In the genomic region with DNA sequence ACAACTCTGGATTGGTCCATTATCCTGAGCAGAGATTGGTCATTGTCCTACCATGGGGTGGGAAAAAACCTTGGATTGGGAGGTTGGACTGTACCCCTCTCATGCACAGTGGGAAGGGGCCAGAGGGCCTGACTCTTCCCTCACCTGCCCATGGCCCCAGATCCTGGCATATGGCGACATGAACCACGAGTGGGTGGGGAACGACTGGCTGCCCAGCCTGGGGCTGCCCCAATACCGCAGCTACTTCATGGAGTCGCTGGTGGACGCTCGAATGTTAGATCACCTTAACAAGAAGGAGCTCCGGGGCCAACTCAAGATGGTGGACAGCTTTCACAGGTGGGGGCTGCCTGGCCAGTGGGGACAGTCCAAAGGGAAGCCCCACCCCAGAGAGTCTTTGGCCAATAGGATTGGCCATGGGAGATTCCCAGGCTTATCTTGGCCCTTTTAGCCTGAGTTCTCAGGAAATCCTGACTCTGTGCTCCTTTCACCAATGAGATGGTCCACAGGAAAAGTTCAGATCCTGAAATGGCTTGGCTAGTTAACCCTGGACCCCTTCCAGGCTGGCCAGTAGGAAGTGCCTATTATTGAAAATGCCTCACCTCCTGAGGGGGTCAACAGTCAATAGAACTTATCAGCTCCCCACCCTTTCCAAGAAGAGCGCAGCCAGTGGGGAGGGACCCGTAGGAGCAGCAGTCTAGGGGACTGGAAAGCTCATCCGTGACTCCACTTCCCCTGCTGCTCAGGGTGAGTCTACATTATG, we compare ENCODE assay signal across 10 cellular contexts. TPM values are rescaled to one million over a fixed set of nuclear protein-coding genes. Genes with fewer than 3 reads are reported as not detected.
DNase-seq lines count a peak whose midpoint lies in the region; ATAC-seq, FAIRE-seq and TF ChIP-seq lines count a peak whose summit lies in the region.
"Had no signal": no experiment of that assay in that cellular context is flagged by ENCODE, and none has a peak within 500 bp of the region (broad histone marks: within the 10 kb centered on the region; RNA-seq: fewer than 3 reads in every experiment).

No MANE protein-coding gene starts in this region.

- no peak overlapping the region for H3K27ac ChIP-seq in HepG2 (ENCODE audit: extremely low read length, insufficient read depth, low read length)
- peak overlapping the region; percentile 55 for H3K27ac ChIP-seq in subcutaneous abdominal adipose tissue (ENCODE audit: low read depth, low read length)

- no peak for DNase-seq in activated CD4-positive, alpha-beta memory T cell treated with anti-CD3 and anti-CD28 coated beads, Interleukin-2, amount 10 ng/mL, durations not matched to agents 7 days and 5 days
- DNase-seq in activated CD4-positive, alpha-beta memory T cell treated with anti-CD3 and anti-CD28 coated beads for 36 hours = no peak
- DNase-seq in cerebellar cortex (ENCODE audit: low spot score) (peak; percentile 48), HepG2 (ENCODE audit: low spot score) (no peak), amniotic stem cell (lab: John Stamatoyannopoulos, UW) (no peak), GM13976 (ENCODE audit: low spot score) (no peak), SK-N-DZ (ENCODE audit: low spot score) (no peak)
- DNase-seq: effector memory CD4-positive, alpha-beta T cell had no signal

- H3K4me1 ChIP-seq in HepG2 (ENCODE audit: insufficient read depth, low read length) (peaks cover 54% of the 10 kb centered on the region), subcutaneous abdominal adipose tissue (ENCODE audit: control insufficient read depth in 5 of 5, insufficient read depth in 5 of 5, low read length in 5 of 5) (peaks cover 5 to 55% (median 50%) of the 10 kb centered on the region in 5 donors)

- CTCF ChIA-PET in activated CD4-positive, alpha-beta memory T cell treated with anti-CD3 and anti-CD28 coated beads, Interleukin-2, amount 10 ng/mL, durations not matched to agents 7 days and 5 days (lab: Charles Lee) = no interaction called here
- CTCF ChIA-PET in activated CD4-positive, alpha-beta memory T cell treated with anti-CD3 and anti-CD28 coated beads for 36 hours (lab: Charles Lee) = interaction anchor here (1.0 to 6.8 kb wide), 7 partner anchors 16 to 181 kb away, joined by 3 to 56 read pairs (median 4); a partner anchor contains a TSS
- CTCF ChIA-PET in HepG2 (lab: Yijun Ruan, JAX; ENCODE audit: low intra/inter-chr PET ratio, low total read pairs) = no interaction called here

- no peak for TF ChIP-seq EP300 in HepG2 (IDR thresholded peaks at IDR 0.05; ENCODE audit: low read depth in 2 of 2, low read length in 2 of 2)
- no peak for TF ChIP-seq EP300 in HepG2 (CRISPR knock-in tag; IDR thresholded peaks at IDR 0.05; ENCODE audit: borderline replicate concordance)

- no peaks in the 10 kb centered on the region; a peak in 2 of 5 replicates for H3K27me3 ChIP-seq in HepG2 (ENCODE audit: control insufficient read depth in 1 of 2, insufficient read depth in 2 of 2, low read length in 2 of 2)
- peaks cover 0 to 9% (median 0%) of the 10 kb centered on the region in 5 donors for H3K27me3 ChIP-seq in subcutaneous abdominal adipose tissue (ENCODE audit: control insufficient read depth in 5 of 5, insufficient read depth in 4 of 5, low read length in 5 of 5)

- no peaks in the 10 kb centered on the region for H3K9me3 Mint-ChIP-seq in activated CD4-positive, alpha-beta memory T cell treated with anti-CD3 and anti-CD28 coated beads, Interleukin-2, amount 10 ng/mL, durations not matched to agents 7 days and 5 days
- no peaks in the 10 kb centered on the region for H3K9me3 Mint-ChIP-seq in activated CD4-positive, alpha-beta memory T cell treated with anti-CD3 and anti-CD28 coated beads for 36 hours

- H3K4me2 ChIP-seq in HepG2 (ENCODE audit: low read depth, low read length) = peak overlapping the region; percentile 94

- BruUV-seq in HepG2 (replicated peaks; lab: Mats Ljungman, UMichigan) = no TSS peak

- in situ Hi-C loops in HepG2 (cut with HindIII; ENCODE audit: extremely low pct_ligation_motif_present, low pct_unique_long_range_greater_than_20kb) (no loop called here), GM13976 (cut with MboI; ENCODE audit: low sequenced_read_pairs, unreplicated experiment) (no loop called here)

- no peak overlapping the region for H3K9ac ChIP-seq in HepG2 (ENCODE audit: insufficient read depth, low read depth, low read length)
- peak overlapping the region in 3 of 5 donors; percentile 42 to 66 (median 56) for H3K9ac ChIP-seq in subcutaneous abdominal adipose tissue (ENCODE audit: low read length in 5 of 5)

- H3K4me3 Mint-ChIP-seq in activated CD4-positive, alpha-beta memory T cell treated with anti-CD3 and anti-CD28 coated beads, Interleukin-2, amount 10 ng/mL, durations not matched to agents 7 days and 5 days = peak overlapping the region; percentile 51
- H3K4me3 Mint-ChIP-seq in activated CD4-positive, alpha-beta memory T cell treated with anti-CD3 and anti-CD28 coated beads for 36 hours = no peak overlapping the region

- peak overlapping the region in 1 of 3 experiments; percentile 86; a peak in 1 of 6 replicates for H3K4me3 ChIP-seq in HepG2 (replicated peaks in 1 of 3; ENCODE audit: insufficient read depth in 1 of 3, low read depth in 2 of 3, low read length in 3 of 3)
- peak overlapping the region in 4 of 5 donors; percentile 44 to 80 (median 76) for H3K4me3 ChIP-seq in subcutaneous abdominal adipose tissue (ENCODE audit: low read depth in 1 of 5, low read length in 5 of 5)

- no peak for TF ChIP-seq RAD21 in HepG2 (CRISPR knock-in tag; IDR thresholded peaks at IDR 0.05)

- POLR2A ChIA-PET in activated CD4-positive, alpha-beta memory T cell treated with anti-CD3 and anti-CD28 coated beads, Interleukin-2, amount 10 ng/mL, durations not matched to agents 7 days and 5 days (lab: Charles Lee) = interaction anchor here (0.6 kb wide), 1 partner anchor 18 kb away, joined by 3 read pairs; no protein-coding TSS in a partner anchor
- POLR2A ChIA-PET in activated CD4-positive, alpha-beta memory T cell treated with anti-CD3 and anti-CD28 coated beads for 36 hours (lab: Charles Lee) = interaction anchor here (0.6 kb wide), 1 partner anchor 352 kb away, joined by 3 read pairs; no protein-coding TSS in a partner anchor
- POLR2A ChIA-PET in HepG2 (lab: Yijun Ruan, JAX) = interaction anchor here (1.3 to 3.2 kb wide), 5 partner anchors 20 to 341 kb away, joined by 3 to 21 read pairs (median 10); a partner anchor contains a TSS

- H2AFZ ChIP-seq in HepG2 (ENCODE audit: low read length) = no peak overlapping the region

- intact Hi-C loops in activated CD4-positive, alpha-beta memory T cell treated with anti-CD3 and anti-CD28 coated beads for 36 hours (cut with micrococcal nuclease) = loop anchor here (2.0 kb wide), 2 partner anchors 29 to 73 kb away; a partner anchor contains a TSS
- intact Hi-C loops in HepG2 (cut with micrococcal nuclease; ENCODE audit: unreplicated experiment) = loop anchor here (5.0 kb wide), 1 partner anchor 51 kb away; no protein-coding TSS in a partner anchor

- H3K4me1 Mint-ChIP-seq in activated CD4-positive, alpha-beta memory T cell treated with anti-CD3 and anti-CD28 coated beads, Interleukin-2, amount 10 ng/mL, durations not matched to agents 7 days and 5 days = peaks cover 42% of the 10 kb centered on the region
- H3K4me1 Mint-ChIP-seq in activated CD4-positive, alpha-beta memory T cell treated with anti-CD3 and anti-CD28 coated beads for 36 hours (ENCODE audit: low read depth) = peaks cover 29% of the 10 kb centered on the region

- no peak for TF ChIP-seq POLR2A in HepG2 (IDR thresholded peaks at IDR 0.05; ENCODE audit: insufficient read depth in 1 of 2, low read depth in 2 of 2, low read length in 2 of 2)

- no peak for ATAC-seq in HepG2

- no peaks in the 10 kb centered on the region for H4K20me1 ChIP-seq in HepG2 (ENCODE audit: insufficient read depth, low read length)

- no peaks in the 10 kb centered on the region for H3K36me3 Mint-ChIP-seq in activated CD4-positive, alpha-beta memory T cell treated with anti-CD3 and anti-CD28 coated beads, Interleukin-2, amount 10 ng/mL, durations not matched to agents 7 days and 5 days (ENCODE audit: low read depth)
- H3K36me3 Mint-ChIP-seq in activated CD4-positive, alpha-beta memory T cell treated with anti-CD3 and anti-CD28 coated beads for 36 hours = no peaks in the 10 kb centered on the region

- no peak for FAIRE-seq in HepG2 (lab: Jason Lieb, UNC)

- no peak overlapping the region for H3K27ac Mint-ChIP-seq in activated CD4-positive, alpha-beta memory T cell treated with anti-CD3 and anti-CD28 coated beads, Interleukin-2, amount 10 ng/mL, durations not matched to agents 7 days and 5 days
- no peak overlapping the region for H3K27ac Mint-ChIP-seq in activated CD4-positive, alpha-beta memory T cell treated with anti-CD3 and anti-CD28 coated beads for 36 hours

- no peaks in the 10 kb centered on the region for H3K36me3 ChIP-seq in HepG2 (replicated peaks in 1 of 2; ENCODE audit: control insufficient read depth in 1 of 2, insufficient read depth in 2 of 2, low read length in 2 of 2)
- H3K36me3 ChIP-seq in subcutaneous abdominal adipose tissue (ENCODE audit: control insufficient read depth in 5 of 5, insufficient read depth in 5 of 5, low read length in 5 of 5) = no peaks in the 10 kb centered on the region

- H3K9me3 ChIP-seq in HepG2 (ENCODE audit: low read length) = no peaks in the 10 kb centered on the region
- H3K9me3 ChIP-seq in subcutaneous abdominal adipose tissue (ENCODE audit: control insufficient read depth in 5 of 5, low read length in 5 of 5) = no peaks in the 10 kb centered on the region

- peaks cover 49% of the 10 kb centered on the region for H3K27me3 Mint-ChIP-seq in activated CD4-positive, alpha-beta memory T cell treated with anti-CD3 and anti-CD28 coated beads, Interleukin-2, amount 10 ng/mL, durations not matched to agents 7 days and 5 days
- peaks cover 57% of the 10 kb centered on the region for H3K27me3 Mint-ChIP-seq in activated CD4-positive, alpha-beta memory T cell treated with anti-CD3 and anti-CD28 coated beads for 36 hours

- no peaks in the 10 kb centered on the region for H3K79me2 ChIP-seq in HepG2 (ENCODE audit: insufficient read depth, low read length)

- TF ChIP-seq CTCF in HepG2 (CRISPR knock-in tag; IDR thresholded peaks at IDR 0.05) (no peak), GM13976 (IDR thresholded peaks at IDR 0.05; ENCODE audit: borderline replicate concordance, control extremely low read depth, extremely low read depth, insufficient read depth, missing control alignments) (no peak)

- 89% methylated on average over 6 of the region's 11 CpGs for WGBS in HepG2 (ENCODE audit: low lambda C conversion rate)

RNA-seq across cellular contexts. Expression of a gene that starts 7.1 kb away (rescaled TPM):
- total RNA-seq in activated CD4-positive, alpha-beta memory T cell treated with anti-CD3 and anti-CD28 coated beads, Interleukin-2, amount 10 ng/mL, durations not matched to agents 7 days and 5 days = not detected
- total RNA-seq in activated CD4-positive, alpha-beta memory T cell treated with anti-CD3 and anti-CD28 coated beads for 36 hours = not detected
- 1.5 and 3.6 TPM in 2 replicates for total RNA-seq in HepG2 (2016; rRNA removed; fragmentation: Illumina TruSeq; extraction: Trizol)
- 0.18 and 0.20 TPM in 2 replicates for total RNA-seq in HepG2 (2016; cell fraction: cytosol; rRNA removed; fragmentation: Illumina TruSeq; extraction: Trizol; ENCODE audit: low read depth)
- 1.0 and 4.4 TPM in 2 replicates for total RNA-seq in HepG2 (2016; cell fraction: insoluble cytoplasmic fraction; rRNA removed; fragmentation: Illumina TruSeq; extraction: Trizol)
- 0.24 and 0.46 TPM in 2 replicates for total RNA-seq in HepG2 (2016; cell fraction: membrane; rRNA removed; fragmentation: Illumina TruSeq; extraction: Trizol)
- total RNA-seq in HepG2 (2016; cell fraction: nucleus; rRNA removed; fragmentation: Illumina TruSeq; extraction: Trizol) = 2.5 and 3.4 TPM in 2 replicates
- 15.4 and 26.4 TPM in 2 replicates for polyA plus RNA-seq in HepG2 (2011; rRNA removed)
- polyA plus RNA-seq in HepG2 (2011; cell fraction: cytosol; rRNA removed) = 13.5 and 21.9 TPM in 2 replicates
- polyA plus RNA-seq in HepG2 (2011; cell fraction: nucleus; rRNA removed) = 13.0 and 19.9 TPM in 2 replicates
- polyA plus RNA-seq in HepG2 (2012) = 17.7 and 25.6 TPM in 2 replicates
- 0.20 and 0.45 TPM in 2 replicates for polyA plus RNA-seq in HepG2 (2016; cell fraction: cytosol; fragmentation: Illumina TruSeq; extraction: Trizol; ENCODE audit: low read depth)
- polyA plus RNA-seq in HepG2 (2016; cell fraction: insoluble cytoplasmic fraction; fragmentation: Illumina TruSeq; extraction: Trizol; ENCODE audit: low read depth) = 1.3 and 2.6 TPM in 2 replicates
- 0.15 and 0.74 TPM in 2 replicates for polyA plus RNA-seq in HepG2 (2016; cell fraction: membrane; fragmentation: Illumina TruSeq; extraction: Trizol; ENCODE audit: low read depth)
- polyA plus RNA-seq in HepG2 (2016; cell fraction: nucleus; fragmentation: Illumina TruSeq; extraction: Trizol; ENCODE audit: insufficient read depth, low read depth) = 7.3 and 9.2 TPM in 2 replicates
- polyA minus RNA-seq in HepG2 (2011; rRNA and poly(A)+ RNA removed; ENCODE audit: low replicate concordance) = 0.28 and 5.1 TPM in 2 replicates
- polyA minus RNA-seq in HepG2 (2011; cell fraction: cytosol; rRNA and poly(A)+ RNA removed) = 3.9 and 8.6 TPM in 2 replicates
- 2.2 and 4.6 TPM in 2 replicates for polyA minus RNA-seq in HepG2 (2011; cell fraction: nucleus; rRNA and poly(A)+ RNA removed)
- 1.4 and 1.5 TPM in 2 replicates for polyA plus RNA-seq in SK-N-DZ (2014; cell fraction: cytosol; rRNA removed)
- polyA plus RNA-seq in SK-N-DZ (2014; cell fraction: nucleus; rRNA removed) = 0.85 and 1.2 TPM in 2 replicates
- total RNA-seq: mononuclear cell had no signal

RNA-seq across cellular contexts. Expression of a gene that starts 9.5 kb away (rescaled TPM):
- total RNA-seq in activated CD4-positive, alpha-beta memory T cell treated with anti-CD3 and anti-CD28 coated beads, Interleukin-2, amount 10 ng/mL, durations not matched to agents 7 days and 5 days = under 1 TPM in 1 of 2 experiments, not detected in 1; 0.58 TPM
- total RNA-seq in activated CD4-positive, alpha-beta memory T cell treated with anti-CD3 and anti-CD28 coated beads for 36 hours = 1 to 10 TPM; 1.1 to 1.2 TPM
- 1.7 and 1.9 TPM in 2 replicates for total RNA-seq in HepG2 (2016; rRNA removed; fragmentation: Illumina TruSeq; extraction: Trizol)
- total RNA-seq in HepG2 (2016; cell fraction: cytosol; rRNA removed; fragmentation: Illumina TruSeq; extraction: Trizol; ENCODE audit: low read depth) = 0.91 and 1.1 TPM in 2 replicates
- total RNA-seq in HepG2 (2016; cell fraction: insoluble cytoplasmic fraction; rRNA removed; fragmentation: Illumina TruSeq; extraction: Trizol) = 1.2 and 1.5 TPM in 2 replicates
- 1.2 and 1.6 TPM in 2 replicates for total RNA-seq in HepG2 (2016; cell fraction: membrane; rRNA removed; fragmentation: Illumina TruSeq; extraction: Trizol)
- total RNA-seq in HepG2 (2016; cell fraction: nucleus; rRNA removed; fragmentation: Illumina TruSeq; extraction: Trizol) = 3.3 and 3.9 TPM in 2 replicates
- 4.3 and 6.3 TPM in 2 replicates for polyA plus RNA-seq in HepG2 (2011; rRNA removed)
- polyA plus RNA-seq in HepG2 (2011; cell fraction: cytosol; rRNA removed) = 3.2 and 3.5 TPM in 2 replicates
- 27.5 and 33.2 TPM in 2 replicates for polyA plus RNA-seq in HepG2 (2011; cell fraction: nucleus; rRNA removed)
- polyA plus RNA-seq in HepG2 (2012) = 6.3 and 7.5 TPM in 2 replicates
- polyA plus RNA-seq in HepG2 (2016; cell fraction: cytosol; fragmentation: Illumina TruSeq; extraction: Trizol; ENCODE audit: low read depth) = 0.50 and 0.69 TPM in 2 replicates
- 0.73 and 1.3 TPM in 2 replicates for polyA plus RNA-seq in HepG2 (2016; cell fraction: insoluble cytoplasmic fraction; fragmentation: Illumina TruSeq; extraction: Trizol; ENCODE audit: low read depth)
- polyA plus RNA-seq in HepG2 (2016; cell fraction: membrane; fragmentation: Illumina TruSeq; extraction: Trizol; ENCODE audit: low read depth) = 1.1 TPM in 2 replicates
- 6.3 and 6.9 TPM in 2 replicates for polyA plus RNA-seq in HepG2 (2016; cell fraction: nucleus; fragmentation: Illumina TruSeq; extraction: Trizol; ENCODE audit: insufficient read depth, low read depth)
- 4.8 and 7.6 TPM in 2 replicates for polyA minus RNA-seq in HepG2 (2011; rRNA and poly(A)+ RNA removed; ENCODE audit: low replicate concordance)
- polyA minus RNA-seq in HepG2 (2011; cell fraction: cytosol; rRNA and poly(A)+ RNA removed) = 1.8 and 3.2 TPM in 2 replicates
- polyA minus RNA-seq in HepG2 (2011; cell fraction: nucleus; rRNA and poly(A)+ RNA removed) = 5.5 and 6.3 TPM in 2 replicates
- 0.16 and 0.82 TPM in 2 replicates for polyA plus RNA-seq in SK-N-DZ (2014; cell fraction: cytosol; rRNA removed)
- polyA plus RNA-seq in SK-N-DZ (2014; cell fraction: nucleus; rRNA removed) = 0.40 and 0.70 TPM in 2 replicates

RNA-seq across cellular contexts. Expression of a gene that starts 28.8 kb away (rescaled TPM):
- total RNA-seq in activated CD4-positive, alpha-beta memory T cell treated with anti-CD3 and anti-CD28 coated beads, Interleukin-2, amount 10 ng/mL, durations not matched to agents 7 days and 5 days = 1 to 10 TPM; 2.6 TPM
- 1 to 10 TPM; 3.5 to 5.0 TPM for total RNA-seq in activated CD4-positive, alpha-beta memory T cell treated with anti-CD3 and anti-CD28 coated beads for 36 hours
- 6.3 and 8.6 TPM in 2 replicates for total RNA-seq in HepG2 (2016; rRNA removed; fragmentation: Illumina TruSeq; extraction: Trizol)
- 1.9 and 2.7 TPM in 2 replicates for total RNA-seq in HepG2 (2016; cell fraction: cytosol; rRNA removed; fragmentation: Illumina TruSeq; extraction: Trizol; ENCODE audit: low read depth)
- 6.5 and 8.9 TPM in 2 replicates for total RNA-seq in HepG2 (2016; cell fraction: insoluble cytoplasmic fraction; rRNA removed; fragmentation: Illumina TruSeq; extraction: Trizol)
- total RNA-seq in HepG2 (2016; cell fraction: membrane; rRNA removed; fragmentation: Illumina TruSeq; extraction: Trizol) = 4.5 and 5.6 TPM in 2 replicates
- total RNA-seq in HepG2 (2016; cell fraction: nucleus; rRNA removed; fragmentation: Illumina TruSeq; extraction: Trizol) = 8.1 and 9.0 TPM in 2 replicates
- polyA plus RNA-seq in HepG2 (2011; rRNA removed) = 6.7 and 8.9 TPM in 2 replicates
- polyA plus RNA-seq in HepG2 (2011; cell fraction: cytosol; rRNA removed) = 6.0 and 7.5 TPM in 2 replicates
- polyA plus RNA-seq in HepG2 (2011; cell fraction: nucleus; rRNA removed) = 37.0 and 50.3 TPM in 2 replicates
- 9.4 and 9.5 TPM in 2 replicates for polyA plus RNA-seq in HepG2 (2012)
- polyA plus RNA-seq in HepG2 (2016; cell fraction: cytosol; fragmentation: Illumina TruSeq; extraction: Trizol; ENCODE audit: low read depth) = 1.9 and 2.8 TPM in 2 replicates
- 6.2 and 6.5 TPM in 2 replicates for polyA plus RNA-seq in HepG2 (2016; cell fraction: insoluble cytoplasmic fraction; fragmentation: Illumina TruSeq; extraction: Trizol; ENCODE audit: low read depth)
- polyA plus RNA-seq in HepG2 (2016; cell fraction: membrane; fragmentation: Illumina TruSeq; extraction: Trizol; ENCODE audit: low read depth) = 3.3 and 4.2 TPM in 2 replicates
- 21.5 and 24.1 TPM in 2 replicates for polyA plus RNA-seq in HepG2 (2016; cell fraction: nucleus; fragmentation: Illumina TruSeq; extraction: Trizol; ENCODE audit: insufficient read depth, low read depth)
- polyA minus RNA-seq in HepG2 (2011; rRNA and poly(A)+ RNA removed; ENCODE audit: low replicate concordance) = 8.5 and 15.8 TPM in 2 replicates
- 4.9 and 5.9 TPM in 2 replicates for polyA minus RNA-seq in HepG2 (2011; cell fraction: cytosol; rRNA and poly(A)+ RNA removed)
- 13.8 and 16.6 TPM in 2 replicates for polyA minus RNA-seq in HepG2 (2011; cell fraction: nucleus; rRNA and poly(A)+ RNA removed)
- 11.7 and 18.3 TPM in 2 replicates for polyA plus RNA-seq in SK-N-DZ (2014; cell fraction: cytosol; rRNA removed)
- polyA plus RNA-seq in SK-N-DZ (2014; cell fraction: nucleus; rRNA removed) = 33.4 and 41.8 TPM in 2 replicates

RNA-seq across cellular contexts. Expression of a gene that starts 29.2 kb away (rescaled TPM):
- total RNA-seq in activated CD4-positive, alpha-beta memory T cell treated with anti-CD3 and anti-CD28 coated beads, Interleukin-2, amount 10 ng/mL, durations not matched to agents 7 days and 5 days = 1 to 10 TPM; 1.0 TPM
- total RNA-seq in activated CD4-positive, alpha-beta memory T cell treated with anti-CD3 and anti-CD28 coated beads for 36 hours = 1 to 10 TPM; 1.4 TPM
- 0.80 and 1.4 TPM in 2 replicates for total RNA-seq in HepG2 (2016; rRNA removed; fragmentation: Illumina TruSeq; extraction: Trizol)
- 1.6 and 3.1 TPM in 2 replicates for total RNA-seq in HepG2 (2016; cell fraction: cytosol; rRNA removed; fragmentation: Illumina TruSeq; extraction: Trizol; ENCODE audit: low read depth)
- total RNA-seq in HepG2 (2016; cell fraction: insoluble cytoplasmic fraction; rRNA removed; fragmentation: Illumina TruSeq; extraction: Trizol) = 1.6 and 1.9 TPM in 2 replicates
- 2.1 and 2.4 TPM in 2 replicates for total RNA-seq in HepG2 (2016; cell fraction: membrane; rRNA removed; fragmentation: Illumina TruSeq; extraction: Trizol)
- 0.59 and 0.94 TPM in 2 replicates for total RNA-seq in HepG2 (2016; cell fraction: nucleus; rRNA removed; fragmentation: Illumina TruSeq; extraction: Trizol)
- 1.5 and 3.0 TPM in 2 replicates for polyA plus RNA-seq in HepG2 (2011; rRNA removed)
- 2.6 TPM in 2 replicates for polyA plus RNA-seq in HepG2 (2011; cell fraction: cytosol; rRNA removed)
- 3.8 and 4.8 TPM in 2 replicates for polyA plus RNA-seq in HepG2 (2011; cell fraction: nucleus; rRNA removed)
- polyA plus RNA-seq in HepG2 (2012) = 1.1 and 1.9 TPM in 2 replicates
- 2.0 and 2.7 TPM in 2 replicates for polyA plus RNA-seq in HepG2 (2016; cell fraction: cytosol; fragmentation: Illumina TruSeq; extraction: Trizol; ENCODE audit: low read depth)
- 1.6 and 2.2 TPM in 2 replicates for polyA plus RNA-seq in HepG2 (2016; cell fraction: insoluble cytoplasmic fraction; fragmentation: Illumina TruSeq; extraction: Trizol; ENCODE audit: low read depth)
- polyA plus RNA-seq in HepG2 (2016; cell fraction: membrane; fragmentation: Illumina TruSeq; extraction: Trizol; ENCODE audit: low read depth) = 1.5 and 1.6 TPM in 2 replicates
- 0.74 TPM in 1 of 2 replicates, not detected in the other for polyA plus RNA-seq in HepG2 (2016; cell fraction: nucleus; fragmentation: Illumina TruSeq; extraction: Trizol; ENCODE audit: insufficient read depth, low read depth)
- polyA minus RNA-seq in HepG2 (2011; rRNA and poly(A)+ RNA removed; ENCODE audit: low replicate concordance) = 1.3 TPM in 2 replicates
- 0.89 and 1.2 TPM in 2 replicates for polyA minus RNA-seq in HepG2 (2011; cell fraction: cytosol; rRNA and poly(A)+ RNA removed)
- polyA minus RNA-seq in HepG2 (2011; cell fraction: nucleus; rRNA and poly(A)+ RNA removed) = 1.8 and 3.0 TPM in 2 replicates
- polyA plus RNA-seq in SK-N-DZ (2014; cell fraction: cytosol; rRNA removed) = 3.6 TPM in 1 of 2 replicates, not detected in the other
- polyA plus RNA-seq in SK-N-DZ (2014; cell fraction: nucleus; rRNA removed) = 4.2 and 6.2 TPM in 2 replicates

RNA-seq across cellular contexts. Expression of a gene that starts 33.9 kb away (rescaled TPM):
- 1 to 10 TPM; 4.3 to 4.7 TPM for total RNA-seq in activated CD4-positive, alpha-beta memory T cell treated with anti-CD3 and anti-CD28 coated beads, Interleukin-2, amount 10 ng/mL, durations not matched to agents 7 days and 5 days
- total RNA-seq in activated CD4-positive, alpha-beta memory T cell treated with anti-CD3 and anti-CD28 coated beads for 36 hours = 1 to 10 TPM; 5.1 to 5.6 TPM
- total RNA-seq in HepG2 (2016; rRNA removed; fragmentation: Illumina TruSeq; extraction: Trizol) = 3.5 and 5.3 TPM in 2 replicates
- total RNA-seq in HepG2 (2016; cell fraction: cytosol; rRNA removed; fragmentation: Illumina TruSeq; extraction: Trizol; ENCODE audit: low read depth) = 5.6 and 7.0 TPM in 2 replicates
- total RNA-seq in HepG2 (2016; cell fraction: insoluble cytoplasmic fraction; rRNA removed; fragmentation: Illumina TruSeq; extraction: Trizol) = 2.9 and 5.2 TPM in 2 replicates
- 6.4 and 6.9 TPM in 2 replicates for total RNA-seq in HepG2 (2016; cell fraction: membrane; rRNA removed; fragmentation: Illumina TruSeq; extraction: Trizol)
- total RNA-seq in HepG2 (2016; cell fraction: nucleus; rRNA removed; fragmentation: Illumina TruSeq; extraction: Trizol) = 3.4 and 4.1 TPM in 2 replicates
- 7.6 and 8.6 TPM in 2 replicates for polyA plus RNA-seq in HepG2 (2011; rRNA removed)
- 5.0 and 9.3 TPM in 2 replicates for polyA plus RNA-seq in HepG2 (2011; cell fraction: cytosol; rRNA removed)
- polyA plus RNA-seq in HepG2 (2011; cell fraction: nucleus; rRNA removed) = 15.9 and 17.9 TPM in 2 replicates
- 3.9 and 4.2 TPM in 2 replicates for polyA plus RNA-seq in HepG2 (2012)
- 4.7 and 5.8 TPM in 2 replicates for polyA plus RNA-seq in HepG2 (2016; cell fraction: cytosol; fragmentation: Illumina TruSeq; extraction: Trizol; ENCODE audit: low read depth)
- polyA plus RNA-seq in HepG2 (2016; cell fraction: insoluble cytoplasmic fraction; fragmentation: Illumina TruSeq; extraction: Trizol; ENCODE audit: low read depth) = 3.3 and 3.7 TPM in 2 replicates
- polyA plus RNA-seq in HepG2 (2016; cell fraction: membrane; fragmentation: Illumina TruSeq; extraction: Trizol; ENCODE audit: low read depth) = 2.7 and 6.8 TPM in 2 replicates
- 8.3 and 9.6 TPM in 2 replicates for polyA plus RNA-seq in HepG2 (2016; cell fraction: nucleus; fragmentation: Illumina TruSeq; extraction: Trizol; ENCODE audit: insufficient read depth, low read depth)
- 3.8 and 4.0 TPM in 2 replicates for polyA minus RNA-seq in HepG2 (2011; rRNA and poly(A)+ RNA removed; ENCODE audit: low replicate concordance)
- 0.88 and 1.7 TPM in 2 replicates for polyA minus RNA-seq in HepG2 (2011; cell fraction: cytosol; rRNA and poly(A)+ RNA removed)
- polyA minus RNA-seq in HepG2 (2011; cell fraction: nucleus; rRNA and poly(A)+ RNA removed) = 4.9 and 8.3 TPM in 2 replicates
- polyA plus RNA-seq in SK-N-DZ (2014; cell fraction: cytosol; rRNA removed) = 4.9 and 13.9 TPM in 2 replicates
- 31.3 and 32.6 TPM in 2 replicates for polyA plus RNA-seq in SK-N-DZ (2014; cell fraction: nucleus; rRNA removed)
